In genomic region chr16:17589898-17590297, GRCh38 we compare ENCODE assay signal across 15 cellular contexts.
DNase-seq lines count a peak whose midpoint lies in the region; ATAC-seq and TF ChIP-seq lines count a peak whose summit lies in the region.
"Had no signal": no experiment of that assay in that cellular context is flagged by ENCODE, and none has a peak within 500 bp of the region (broad histone marks: within the 10 kb centered on the region; RNA-seq: fewer than 3 reads in every experiment).

No MANE protein-coding gene starts in this region.

- no peak overlapping the region for H2BK5ac ChIP-seq in mesenchymal stem cell (ENCODE audit: low read depth, low read length, poor library complexity, severe bottlenecking)

- no peak overlapping the region for H3K14ac ChIP-seq in mesenchymal stem cell (ENCODE audit: low read length in 2 of 2)

- H2BK12ac ChIP-seq in mesenchymal stem cell (ENCODE audit: low read length in 2 of 2), result no peak overlapping the region

- POLR2A ChIA-PET in activated CD8-positive, alpha-beta T cell treated with anti-CD3 and anti-CD28 coated beads for 36 hours (lab: Charles Lee), result no interaction called here
- POLR2A ChIA-PET in activated CD8-positive, alpha-beta T cell treated with anti-CD3 and anti-CD28 coated beads, Interleukin-2, amount 10 ng/mL, durations not matched to agents 7 days and 5 days (lab: Charles Lee), result no interaction called here
- POLR2A ChIA-PET in CD8-positive, alpha-beta memory T cell (lab: Charles Lee), result no interaction called here

- H3K27ac Mint-ChIP-seq in activated CD8-positive, alpha-beta T cell treated with anti-CD3 and anti-CD28 coated beads for 36 hours, result peak overlapping the region; percentile 43
- no peak overlapping the region for H3K27ac Mint-ChIP-seq in activated CD8-positive, alpha-beta T cell treated with anti-CD3 and anti-CD28 coated beads, Interleukin-2, amount 10 ng/mL, durations not matched to agents 7 days and 5 days
- peak overlapping the region in 6 of 8 donors; percentile 5 to 95 (median 78) for H3K27ac Mint-ChIP-seq in CD8-positive, alpha-beta memory T cell
- H3K27ac Mint-ChIP-seq in GM23338, result no peak overlapping the region

- no peaks in the 10 kb centered on the region for H4K20me1 ChIP-seq in GM23338 (replicated peaks; ENCODE audit: insufficient read depth)

- H3K4me2 ChIP-seq in GM23338 (no peak overlapping the region), mesenchymal stem cell (ENCODE audit: low read length, poor library complexity, severe bottlenecking) (no peak overlapping the region)

- H2AFZ ChIP-seq in GM23338 (peak overlapping the region; percentile 32; the same call in 1 of the 2 replicates), mesenchymal stem cell (ENCODE audit: low read depth, low read length) (no peak overlapping the region)

- no peak for ATAC-seq in activated CD8-positive, alpha-beta T cell treated with anti-CD3 and anti-CD28 coated beads for 36 hours
- no peak for ATAC-seq in activated CD8-positive, alpha-beta T cell treated with anti-CD3 and anti-CD28 coated beads, Interleukin-2, amount 10 ng/mL, durations not matched to agents 7 days and 5 days
- no peak for ATAC-seq in GM23338

- intact Hi-C loops in activated CD8-positive, alpha-beta T cell treated with anti-CD3 and anti-CD28 coated beads for 36 hours (cut with micrococcal nuclease), result no loop called here

- no peak overlapping the region for H3K23ac ChIP-seq in mesenchymal stem cell (ENCODE audit: low read length in 2 of 2)

- no peak overlapping the region for H3K4me3 ChIP-seq in CD8-positive, alpha-beta memory T cell (ENCODE audit: low read length)
- H3K4me3 ChIP-seq in GM23338, result no peak overlapping the region
- no peak overlapping the region for H3K4me3 ChIP-seq in mesenchymal stem cell (ENCODE audit: insufficient read depth in 1 of 2, low read depth in 1 of 2, low read length in 2 of 2)

- no peak overlapping the region for H4K91ac ChIP-seq in mesenchymal stem cell (ENCODE audit: low read length)

- DNase-seq in activated CD8-positive, alpha-beta T cell treated with anti-CD3 and anti-CD28 coated beads for 36 hours, result no peak
- DNase-seq in activated CD8-positive, alpha-beta T cell treated with anti-CD3 and anti-CD28 coated beads, Interleukin-2, amount 10 ng/mL, durations not matched to agents 7 days and 5 days, result no peak
- no peak for DNase-seq in CD8-positive, alpha-beta memory T cell
- DNase-seq in GM23338 (ENCODE audit: low spot score) (no peak), ecto neural progenitor cell (ENCODE audit: low spot score) (peak; percentile 6), mesenchymal stem cell (no peak), NCI-H1092 treated with DMSO at 0.1 percent for 48 hours (lab: John Stamatoyannopoulos, UW) (no peak)
- DNase-seq: ACHN, C1 segment of cervical spinal cord, DMS79, KBM-7, NCI-H1694 treated with DMSO at 0.1 percent for 48 hours, NCI-H510A treated with DMSO at 0.1 percent for 48 hours, NCI-H774, Right ventricle myocardium superior had no signal

- no peak overlapping the region for H3K4me3 Mint-ChIP-seq in activated CD8-positive, alpha-beta T cell treated with anti-CD3 and anti-CD28 coated beads for 36 hours
- H3K4me3 Mint-ChIP-seq in activated CD8-positive, alpha-beta T cell treated with anti-CD3 and anti-CD28 coated beads, Interleukin-2, amount 10 ng/mL, durations not matched to agents 7 days and 5 days, result no peak overlapping the region
- no peak overlapping the region for H3K4me3 Mint-ChIP-seq in CD8-positive, alpha-beta memory T cell
- H3K4me3 Mint-ChIP-seq in GM23338, result no peak overlapping the region

- no peak overlapping the region for H4K8ac ChIP-seq in mesenchymal stem cell (ENCODE audit: low read length)

- no peak overlapping the region for H3K18ac ChIP-seq in mesenchymal stem cell (ENCODE audit: low read depth in 1 of 2, low read length in 2 of 2)

- H3K79me1 ChIP-seq in mesenchymal stem cell (replicated peaks; ENCODE audit: low read length, poor library complexity, severe bottlenecking), result no peaks in the 10 kb centered on the region

- H3K27me3 Mint-ChIP-seq in activated CD8-positive, alpha-beta T cell treated with anti-CD3 and anti-CD28 coated beads for 36 hours, result peaks cover 15% of the 10 kb centered on the region
- peaks cover 10% of the 10 kb centered on the region for H3K27me3 Mint-ChIP-seq in activated CD8-positive, alpha-beta T cell treated with anti-CD3 and anti-CD28 coated beads, Interleukin-2, amount 10 ng/mL, durations not matched to agents 7 days and 5 days (ENCODE audit: low read depth)
- H3K27me3 Mint-ChIP-seq in CD8-positive, alpha-beta memory T cell, result peaks cover 9 to 11% of the 10 kb centered on the region in 2 donors
- no peaks in the 10 kb centered on the region for H3K27me3 Mint-ChIP-seq in GM23338 (ENCODE audit: insufficient read depth, low read depth, poor library complexity)

- H3K36me3 Mint-ChIP-seq in activated CD8-positive, alpha-beta T cell treated with anti-CD3 and anti-CD28 coated beads for 36 hours (ENCODE audit: low read depth), result peaks cover 4% of the 10 kb centered on the region
- H3K36me3 Mint-ChIP-seq in activated CD8-positive, alpha-beta T cell treated with anti-CD3 and anti-CD28 coated beads, Interleukin-2, amount 10 ng/mL, durations not matched to agents 7 days and 5 days (ENCODE audit: low read depth), result no peaks in the 10 kb centered on the region
- peaks cover 0 to 8% (median 0%) of the 10 kb centered on the region in 3 donors for H3K36me3 Mint-ChIP-seq in CD8-positive, alpha-beta memory T cell
- no peaks in the 10 kb centered on the region; the same call in 2 of the 3 replicates for H3K36me3 Mint-ChIP-seq in GM23338 (ENCODE audit: low read depth)

- no peaks in the 10 kb centered on the region for H3K36me3 ChIP-seq in CD8-positive, alpha-beta memory T cell (ENCODE audit: insufficient read depth, low read length)
- H3K36me3 ChIP-seq in GM23338 (ENCODE audit: insufficient read depth) (no peaks in the 10 kb centered on the region; the same call in 1 of the 2 replicates), mesenchymal stem cell (ENCODE audit: control insufficient read depth in 1 of 2, insufficient read depth in 2 of 2, low read depth in 1 of 2, low read length in 2 of 2) (no peaks in the 10 kb centered on the region)

- no peak overlapping the region for H2BK15ac ChIP-seq in mesenchymal stem cell (ENCODE audit: low read depth, poor library complexity, severe bottlenecking)

- TF ChIP-seq CTCF in activated CD8-positive, alpha-beta T cell treated with anti-CD3 and anti-CD28 coated beads for 36 hours (IDR thresholded peaks at IDR 0.05), result no peak
- TF ChIP-seq CTCF in GM23338 (conservative IDR thresholded peaks at IDR 0.05; ENCODE audit: low read depth in 2 of 2), result no peak

- no peak overlapping the region for H2BK120ac ChIP-seq in mesenchymal stem cell (ENCODE audit: low read depth, low read length)

- CTCF ChIA-PET in activated CD8-positive, alpha-beta T cell treated with anti-CD3 and anti-CD28 coated beads for 36 hours (lab: Charles Lee), result interaction anchor here (3.9 kb wide), 1 partner anchor 11 kb away, joined by 25 read pairs; no protein-coding TSS in a partner anchor
- CTCF ChIA-PET in activated CD8-positive, alpha-beta T cell treated with anti-CD3 and anti-CD28 coated beads, Interleukin-2, amount 10 ng/mL, durations not matched to agents 7 days and 5 days (lab: Charles Lee), result interaction anchor here (3.7 kb wide), 1 partner anchor 11 kb away, joined by 24 read pairs; no protein-coding TSS in a partner anchor
- CTCF ChIA-PET in CD8-positive, alpha-beta memory T cell (lab: Charles Lee), result interaction anchor here (1.0 kb wide), 1 partner anchor 10 kb away, joined by 3 read pairs; no protein-coding TSS in a partner anchor

- no peaks in the 10 kb centered on the region for H3K4me1 ChIP-seq in CD8-positive, alpha-beta memory T cell (ENCODE audit: insufficient read depth, low read length)
- no peaks in the 10 kb centered on the region for H3K4me1 ChIP-seq in GM23338 (ENCODE audit: insufficient read depth)
- no peaks in the 10 kb centered on the region for H3K4me1 ChIP-seq in mesenchymal stem cell (ENCODE audit: control insufficient read depth, insufficient read depth, low read depth, low read length)

- no peak overlapping the region for H3K27ac ChIP-seq in CD8-positive, alpha-beta memory T cell (ENCODE audit: low read depth, low read length)
- no peak overlapping the region for H3K27ac ChIP-seq in GM23338 (ENCODE audit: low read depth)
- H3K27ac ChIP-seq in mesenchymal stem cell (ENCODE audit: low read length, poor library complexity, severe bottlenecking), result no peak overlapping the region

- H3K9ac ChIP-seq in mesenchymal stem cell (ENCODE audit: low read length), result no peak overlapping the region

- H3K4ac ChIP-seq in mesenchymal stem cell (ENCODE audit: low read depth in 1 of 2, low read length in 2 of 2), result no peak overlapping the region

- no peaks in the 10 kb centered on the region for H3K79me2 ChIP-seq in GM23338 (replicated peaks; ENCODE audit: insufficient read depth)

- no peaks in the 10 kb centered on the region for H3K9me3 ChIP-seq in CD8-positive, alpha-beta memory T cell (ENCODE audit: low read length)
- H3K9me3 ChIP-seq in mesenchymal stem cell (ENCODE audit: control insufficient read depth, low read length), result peaks cover 18% of the 10 kb centered on the region

- H3K9me3 Mint-ChIP-seq in activated CD8-positive, alpha-beta T cell treated with anti-CD3 and anti-CD28 coated beads for 36 hours, result peaks cover 12% of the 10 kb centered on the region
- H3K9me3 Mint-ChIP-seq in activated CD8-positive, alpha-beta T cell treated with anti-CD3 and anti-CD28 coated beads, Interleukin-2, amount 10 ng/mL, durations not matched to agents 7 days and 5 days (ENCODE audit: insufficient read depth), result peaks cover 3% of the 10 kb centered on the region
- peaks cover 2 to 8% (median 5%) of the 10 kb centered on the region in 5 donors for H3K9me3 Mint-ChIP-seq in CD8-positive, alpha-beta memory T cell
- no peaks in the 10 kb centered on the region for H3K9me3 Mint-ChIP-seq in GM23338

- 79% methylated on average over 4 of the region's 4 CpGs for WGBS in mesenchymal stem cell

- no peaks in the 10 kb centered on the region for H3K27me3 ChIP-seq in CD8-positive, alpha-beta memory T cell (ENCODE audit: insufficient read depth, low read length, poor library complexity, severe bottlenecking)
- H3K27me3 ChIP-seq in GM23338 (ENCODE audit: insufficient read depth) (no peaks in the 10 kb centered on the region), mesenchymal stem cell (ENCODE audit: control insufficient read depth in 1 of 2, insufficient read depth in 1 of 2, low read length in 2 of 2) (no peaks in the 10 kb centered on the region)

- H3K4me1 Mint-ChIP-seq in activated CD8-positive, alpha-beta T cell treated with anti-CD3 and anti-CD28 coated beads for 36 hours (ENCODE audit: low read depth), result peaks cover 4% of the 10 kb centered on the region
- peaks cover 10% of the 10 kb centered on the region for H3K4me1 Mint-ChIP-seq in activated CD8-positive, alpha-beta T cell treated with anti-CD3 and anti-CD28 coated beads, Interleukin-2, amount 10 ng/mL, durations not matched to agents 7 days and 5 days (ENCODE audit: low read depth)
- peaks cover 12 to 13% (median 13%) of the 10 kb centered on the region in 3 donors for H3K4me1 Mint-ChIP-seq in CD8-positive, alpha-beta memory T cell
- no peaks in the 10 kb centered on the region for H3K4me1 Mint-ChIP-seq in GM23338

- no peaks in the 10 kb centered on the region for H3F3A ChIP-seq in GM23338 (replicated peaks; ENCODE audit: low read depth)

- H3K9me2 ChIP-seq in GM23338 (ENCODE audit: insufficient read depth), result peaks cover 2% of the 10 kb centered on the region; the same call in 1 of the 2 replicates

- no peak overlapping the region for H2AK5ac ChIP-seq in mesenchymal stem cell (ENCODE audit: low read length, severe bottlenecking)

Comparison
In these comparisons a context has a peak if more than half of its experiments do, and no peak if none do; other contexts are left out.
1. H3K27ac Mint-ChIP-seq: peak in activated CD8-positive, alpha-beta T cell treated with anti-CD3 and anti-CD28 coated beads for 36 hours (single experiment) and CD8-positive, alpha-beta memory T cell (6 of 8); none in activated CD8-positive, alpha-beta T cell treated with anti-CD3 and anti-CD28 coated beads, Interleukin-2, amount 10 ng/mL, durations not matched to agents 7 days and 5 days (single experiment) and GM23338 (single experiment).